Comparison of ENCODE assay signal across 12 cellular contexts in genomic region chr13:25165136-25165535, GRCh38. TPM values are rescaled to one million over a fixed set of nuclear protein-coding genes. Genes with fewer than 3 reads are reported as not detected.
A peak's percentile ranks its signal among the peaks of the same experiment; 100 is the strongest.
DNase-seq lines count a peak whose midpoint lies in the region; ATAC-seq, FAIRE-seq and TF ChIP-seq lines count a peak whose summit lies in the region.
"Not testable (repeated sequence)": the region's sequence is repeated elsewhere in the genome, so short reads cannot be mapped to it uniquely, and the experiment has no call there.
"Had no signal": no experiment of that assay in that cellular context is flagged by ENCODE, and none has a peak within 500 bp of the region (broad histone marks: within the 10 kb centered on the region; RNA-seq: fewer than 3 reads in every experiment).

No MANE protein-coding gene starts in this region.

- H3K56ac ChIP-seq in H1 (replicated peaks; ENCODE audit: insufficient read length, low read depth, low read length): not testable (repeated sequence)
- H3K56ac ChIP-seq in mesendoderm (ENCODE audit: low read length): peak overlapping the region; percentile 53

- not testable (repeated sequence) for H3F3A ChIP-seq in GM23338 (replicated peaks; ENCODE audit: low read depth)

- H3K4ac ChIP-seq in H1 (replicated peaks; ENCODE audit: insufficient read length, low read depth, low read length); mesendoderm (ENCODE audit: low read depth, low read length): not testable (repeated sequence)

- TF ChIP-seq POLR2A in H1 (IDR thresholded peaks at IDR 0.05; ENCODE audit: control extremely low read depth in 1 of 2, low read depth in 2 of 2, low read length in 2 of 2): not testable (repeated sequence)

- H2BK12ac ChIP-seq in H1 (ENCODE audit: low read depth, low read length): not testable (repeated sequence)

- DNase-seq in GM23338 (ENCODE audit: low spot score); bronchial epithelial cell (ENCODE audit: low read depth); H1 (ENCODE audit: low read depth in 1 of 2, low spot score in 2 of 2): not testable (repeated sequence)
- peak; percentile 71 for DNase-seq in NCI-H524 treated with DMSO at 0.1 percent for 48 hours (lab: John Stamatoyannopoulos, UW)
- peak; percentile 76 for DNase-seq in WERI-Rb-1
- peak; percentile 34 for DNase-seq in mesendoderm
- peak; percentile 75 for DNase-seq in superior temporal gyrus (ENCODE audit: extremely low spot score)

- H3K36me3 Mint-ChIP-seq in GM23338 (ENCODE audit: low read depth): not testable (repeated sequence)

- not testable (repeated sequence) for H3K4me3 Mint-ChIP-seq in GM23338

- not testable (repeated sequence) for H2BK5ac ChIP-seq in H1 (ENCODE audit: low read depth, low read length); mesendoderm (ENCODE audit: low read length)

- not testable (repeated sequence) for H4K8ac ChIP-seq in H1 (ENCODE audit: extremely low read depth, insufficient read depth, low read length); mesendoderm (ENCODE audit: low read depth, low read length)

- TF ChIP-seq RAD21 in H1 (IDR thresholded peaks at IDR 0.05 in 1 of 2, conservative IDR thresholded peaks at IDR 0.05 in 1 of 2; ENCODE audit: low read depth in 2 of 2, low read length in 2 of 2): not testable (repeated sequence)

- not testable (repeated sequence) for H3K9me2 ChIP-seq in GM23338 (ENCODE audit: insufficient read depth)

- H3K4me2 ChIP-seq in GM23338: peak overlapping the region; percentile 61
- 0 out of 4 replicates have a peak overlapping the region, but pooled peaks of 1 of the 2 experiments have one; percentile 0 for H3K4me2 ChIP-seq in H1 (ENCODE audit: insufficient read depth in 1 of 2, low read depth in 2 of 2, low read length in 2 of 2)
- H3K4me2 ChIP-seq in mesendoderm (ENCODE audit: low read length): not testable (repeated sequence)

- H3K9me3 Mint-ChIP-seq in GM23338: not testable (repeated sequence)

- POLR2A ChIA-PET in H1 (lab: Charles Lee; ENCODE audit: partially characterized antibody): interaction anchor here (1.5 kb wide), 1 partner anchor 28 kb away, joined by 3 read pairs; no protein-coding TSS in a partner anchor

- H3K27ac ChIP-seq in GM23338 (ENCODE audit: low read depth); H1 (ENCODE audit: low read depth, low read length); mesendoderm (ENCODE audit: low read depth, low read length): not testable (repeated sequence)
- peak overlapping the region; percentile 97 for H3K27ac ChIP-seq in WERI-Rb-1

- not testable (repeated sequence) for H2BK20ac ChIP-seq in H1 (ENCODE audit: low read length)

- peak overlapping the region; percentile 91 for H2AFZ ChIP-seq in GM23338
- H2AFZ ChIP-seq in H1 (ENCODE audit: low read length): peak overlapping the region; percentile 47

- H3K18ac ChIP-seq in H1 (ENCODE audit: extremely low read depth, low read length); mesendoderm (ENCODE audit: low read length): not testable (repeated sequence)

- not testable (repeated sequence) for TF ChIP-seq CTCF in GM23338 (conservative IDR thresholded peaks at IDR 0.05; ENCODE audit: low read depth in 2 of 2); WERI-Rb-1 (IDR thresholded peaks at IDR 0.05; ENCODE audit: low read depth, low read length); bronchial epithelial cell (IDR thresholded peaks at IDR 0.05; ENCODE audit: insufficient read depth, low read length, severe bottlenecking); H1 (IDR thresholded peaks at IDR 0.05; ENCODE audit: control extremely low read depth in 1 of 3, insufficient read depth in 1 of 3, low read depth in 1 of 3, low read length in 3 of 3)

- peaks cover 12% of the 10 kb centered on the region for H3K4me1 Mint-ChIP-seq in GM23338

- not testable (repeated sequence) for TF ChIP-seq EP300 in H1 (IDR thresholded peaks at IDR 0.05; ENCODE audit: borderline replicate concordance in 1 of 2, low read depth in 2 of 2, low read length in 2 of 2)

- not testable (repeated sequence) for H3K79me1 ChIP-seq in H1 (ENCODE audit: low read depth, low read length); mesendoderm (ENCODE audit: low read length)

- not testable (repeated sequence) for H3K23ac ChIP-seq in H1 (ENCODE audit: insufficient read length); mesendoderm (ENCODE audit: low read length)

- not testable (repeated sequence) for H2BK120ac ChIP-seq in H1 (replicated peaks; ENCODE audit: low read depth, low read length); mesendoderm (ENCODE audit: low read depth, low read length)

- WGBS in H1 (ENCODE audit: extremely low coverage in 1 of 2, insufficient coverage in 1 of 2, insufficient read length in 1 of 2, insufficient replicate concordance in 2 of 2, low coverage in 1 of 2, low lambda C conversion rate in 2 of 2, missing lambda C conversion rate in 1 of 2), 2 experiments: 70% methylated on average over 5 of the region's 5 CpGs; no CpG with 5 or more reads in 1 of the 2 experiments
- no CpG with 5 or more reads among the region's 5 CpGs for WGBS in mesendoderm (ENCODE audit: extremely low coverage, insufficient coverage, low lambda C conversion rate)

- not testable (repeated sequence) for H3K4me3 ChIP-seq in GM23338; bronchial epithelial cell (ENCODE audit: low read depth, low read length); H1 (ENCODE audit: extremely low read depth in 1 of 4, insufficient read depth in 2 of 4, low read depth in 3 of 4, low read length in 4 of 4); mesendoderm (ENCODE audit: low read length)
- peak overlapping the region; percentile 82 for H3K4me3 ChIP-seq in WERI-Rb-1 (ENCODE audit: low read depth, low read length)

- H2BK15ac ChIP-seq in H1 (ENCODE audit: low read length); mesendoderm (replicated peaks; ENCODE audit: low read depth): not testable (repeated sequence)

- H3K27me3 Mint-ChIP-seq in GM23338 (ENCODE audit: insufficient read depth, low read depth, poor library complexity): peaks cover 13% of the 10 kb centered on the region

- peak; percentile 65 for ATAC-seq in GM23338

- peak overlapping the region; percentile 46 for H3K27ac Mint-ChIP-seq in GM23338

- not testable (repeated sequence) for H3K23me2 ChIP-seq in H1 (ENCODE audit: low read depth, low read length)

- FAIRE-seq in bronchial epithelial cell (lab: Jason Lieb, UNC) (peak; percentile 79), H1 (lab: Jason Lieb, UNC) (peak; percentile 93)

- H3K4me1 ChIP-seq in GM23338 (ENCODE audit: insufficient read depth): peaks cover 18% of the 10 kb centered on the region
- not testable (repeated sequence) for H3K4me1 ChIP-seq in H1 (replicated peaks in 1 of 4; ENCODE audit: control insufficient read depth in 3 of 4, insufficient read depth in 4 of 4, low read length in 3 of 4); mesendoderm (ENCODE audit: control insufficient read depth, low read depth, low read length)

- H2AK5ac ChIP-seq in H1 (ENCODE audit: low read depth, low read length); mesendoderm (ENCODE audit: low read length): not testable (repeated sequence)

- not testable (repeated sequence) for H3K9ac ChIP-seq in H1 (replicated peaks in 1 of 4; ENCODE audit: extremely low read depth in 1 of 4, low read depth in 3 of 4, low read length in 3 of 4)
- H3K9ac ChIP-seq in mesendoderm (ENCODE audit: low read length): peak overlapping the region; percentile 20

- not testable (repeated sequence) for H3K14ac ChIP-seq in H1 (ENCODE audit: insufficient read length)

- H3K79me2 ChIP-seq in GM23338 (replicated peaks; ENCODE audit: insufficient read depth); H1 (ENCODE audit: control insufficient read depth in 1 of 2, insufficient read depth in 2 of 2, low read length in 2 of 2); mesendoderm (ENCODE audit: control insufficient read depth, insufficient read depth, low read length): not testable (repeated sequence)

- H4K91ac ChIP-seq in H1 (replicated peaks; ENCODE audit: insufficient read length, low read length): not testable (repeated sequence)

- CTCF ChIA-PET in H1 (lab: Charles Lee; ENCODE audit: partially characterized antibody): not testable (repeated sequence)

- not testable (repeated sequence) for H4K20me1 ChIP-seq in GM23338 (replicated peaks; ENCODE audit: insufficient read depth); H1 (replicated peaks in 1 of 2; ENCODE audit: control insufficient read depth in 1 of 2, insufficient read depth in 2 of 2, low read length in 2 of 2)

- H3K27me3 ChIP-seq in GM23338 (ENCODE audit: insufficient read depth) (peaks cover 14% of the 10 kb centered on the region), H1 (replicated peaks in 1 of 4; ENCODE audit: control insufficient read depth in 3 of 4, extremely low read depth in 1 of 4, insufficient read depth in 3 of 4, low read length in 3 of 4) (peaks cover 5 to 13% (median 11%) of the 10 kb centered on the region in 4 experiments)
- not testable (repeated sequence) for H3K27me3 ChIP-seq in WERI-Rb-1 (ENCODE audit: insufficient read depth, low read depth, severe bottlenecking); bronchial epithelial cell (ENCODE audit: control insufficient read depth, insufficient read depth, low read length); mesendoderm (ENCODE audit: insufficient read depth, low read length, poor library complexity)

- H4K5ac ChIP-seq in H1 (ENCODE audit: insufficient read length, low read depth, low read length); mesendoderm (ENCODE audit: low read length): not testable (repeated sequence)

- H3K9me3 ChIP-seq in WERI-Rb-1 (ENCODE audit: severe bottlenecking); H1 (ENCODE audit: insufficient read depth in 2 of 2, low read depth in 1 of 2, low read length in 1 of 2): not testable (repeated sequence)

- H3K36me3 ChIP-seq in GM23338 (ENCODE audit: insufficient read depth); bronchial epithelial cell (ENCODE audit: control insufficient read depth, insufficient read depth, low read length); H1 (ENCODE audit: control insufficient read depth in 2 of 4, insufficient read depth in 4 of 4, low read length in 3 of 4); mesendoderm (ENCODE audit: control insufficient read depth, insufficient read depth, low read length): not testable (repeated sequence)
- H3K36me3 ChIP-seq in WERI-Rb-1: peaks cover 77% of the 10 kb centered on the region

RNA-seq across cellular contexts. Expression of gene AMER2, which starts 7.0 kb away (rescaled TPM):
- 0.62 and 0.76 TPM in 2 replicates for total RNA-seq in GM23338 (2014; rRNA removed; shearing (Covaris generic))
- polyA plus RNA-seq in GM23338 (2016; fragmentation: Nextera tagmentation; extraction: Ambion mirVana): 0.23 and 0.31 TPM in 2 replicates
- not detected in 2 replicates for total RNA-seq in bronchial epithelial cell
- 0.50 and 0.57 TPM in 2 replicates for total RNA-seq in H1 (2021; fragmentation: NEBNext Ultra II Directional; extraction: Animal tissue kit (Norgen Biotek cat#: 25700))
- polyA plus RNA-seq in H1 (2011; rRNA removed): 0.14 and 0.16 TPM in 2 replicates
- polyA plus RNA-seq in H1 (2011; cell fraction: cytosol; rRNA removed): 0.14 TPM
- 0.16 TPM for polyA plus RNA-seq in H1 (2011; cell fraction: nucleus; rRNA removed)
- polyA plus RNA-seq in H1 (2012, experiment 1 of 2): 0.11 to 0.30 TPM (median 0.18 TPM) in 4 replicates
- 0.09 TPM for polyA plus RNA-seq in H1 (2012, experiment 2 of 2)
- polyA plus RNA-seq in H1 (2013, experiment 1 of 2): 0.14 TPM
- 0.20 TPM for polyA plus RNA-seq in H1 (2013, experiment 2 of 2)
- 0.17 and 0.25 TPM in 2 replicates for polyA minus RNA-seq in H1 (2011; rRNA and poly(A)+ RNA removed)
- polyA minus RNA-seq in H1 (2011; cell fraction: cytosol; rRNA and poly(A)+ RNA removed): 0.15 TPM
- polyA minus RNA-seq in H1 (2011; cell fraction: nucleus; rRNA and poly(A)+ RNA removed): 0.30 TPM
- polyA plus RNA-seq in mesendoderm (2013, experiment 1 of 2): 0.10 TPM
- polyA plus RNA-seq in mesendoderm (2013, experiment 2 of 2): 0.10 TPM
- total RNA-seq: Caco-2; CD8-positive, alpha-beta memory T cell; HT-29; IMR-90 had no signal
- polyA plus RNA-seq: A549; CD8-positive, alpha-beta memory T cell; IMR-90 had no signal
